10 cellular contexts compared by ENCODE assay signal in genomic region chr7:112571852-112572607, GRCh38.
DNase-seq lines count a peak whose midpoint lies in the region; ATAC-seq, FAIRE-seq and TF ChIP-seq lines count a peak whose summit lies in the region.
"Had no signal": no experiment of that assay in that cellular context is flagged by ENCODE, and none has a peak within 500 bp of the region (broad histone marks: within the 10 kb centered on the region; RNA-seq: fewer than 3 reads in every experiment).

No MANE protein-coding gene starts in this region.

- ATAC-seq in GM21528 (IDR thresholded peaks at IDR 0.05; ENCODE audit: low FRiP score, unreplicated experiment) (peak; percentile 58), lower lobe of right lung (no peak)
- ATAC-seq: sciatic nerve had no signal

- intact Hi-C loops in lower lobe of right lung (cut with DNase I): no loop called here

- H3K9me3 ChIP-seq in Peyer's patch (no peaks in the 10 kb centered on the region), lower lobe of right lung (no peaks in the 10 kb centered on the region)
- H3K9me3 ChIP-seq: ascending aorta had no signal

- H3K27me3 ChIP-seq in Peyer's patch (no peaks in the 10 kb centered on the region), lower lobe of right lung (ENCODE audit: low read depth) (no peaks in the 10 kb centered on the region)
- H3K27me3 ChIP-seq: ascending aorta had no signal

- peak overlapping the region in 3 of 4 donors; percentile 28 to 74 (median 67) for H3K27ac ChIP-seq in Peyer's patch
- no peak overlapping the region for H3K27ac ChIP-seq in lower lobe of right lung
- H3K27ac ChIP-seq: ascending aorta had no signal

- H3K36me3 ChIP-seq in Peyer's patch (no peaks in the 10 kb centered on the region), lower lobe of right lung (no peaks in the 10 kb centered on the region)
- H3K36me3 ChIP-seq: ascending aorta had no signal

- TF ChIP-seq CTCF in D721Med (IDR thresholded peaks at IDR 0.05; ENCODE audit: insufficient read depth, missing control alignments): peak; percentile 15
- TF ChIP-seq CTCF in Peyer's patch (IDR thresholded peaks at IDR 0.05): peak in 3 of 6 experiments; percentile 64 to 80 (median 76)
- no peak for TF ChIP-seq CTCF in lower lobe of right lung (IDR thresholded peaks at IDR 0.05)

- no peak for FAIRE-seq in D721Med (lab: Jason Lieb, UNC)

- H3K4me3 ChIP-seq in Peyer's patch: peak overlapping the region in 1 of 4 donors; percentile 33
- no peak overlapping the region for H3K4me3 ChIP-seq in lower lobe of right lung
- H3K4me3 ChIP-seq: ascending aorta had no signal

- peaks cover 0 to 26% (median 0%) of the 10 kb centered on the region in 4 donors for H3K4me1 ChIP-seq in Peyer's patch
- H3K4me1 ChIP-seq in lower lobe of right lung: no peaks in the 10 kb centered on the region
- H3K4me1 ChIP-seq: ascending aorta had no signal

- no peak for TF ChIP-seq POLR2A in Peyer's patch (IDR thresholded peaks at IDR 0.05)

- DNase-seq in D721Med (ENCODE audit: insufficient read length, low spot score) (no peak), Peyer's patch (peak in 1 of 3 donors; percentile 71), kidney tubule cell (ENCODE audit: low spot score) (peak; percentile 4), NCI-H2081 treated with DMSO at 0.1 percent for 48 hours (lab: John Stamatoyannopoulos, UW) (no peak), NCI-H146 treated with DMSO at 0.1 percent for 48 hours (lab: John Stamatoyannopoulos, UW; ENCODE audit: unreplicated experiment) (no peak), lower lobe of right lung (no peak), NK-92 (lab: John Stamatoyannopoulos, UW; ENCODE audit: unreplicated experiment) (no peak)
